Comparison of ENCODE assay signal across 16 cellular contexts in genomic region chr4:87224036-87224923, GRCh38. TPM values are rescaled to one million over a fixed set of nuclear protein-coding genes. Genes with fewer than 3 reads are reported as not detected.
DNase-seq lines count a peak whose midpoint lies in the region; ATAC-seq and TF ChIP-seq lines count a peak whose summit lies in the region.
"Had no signal": no experiment of that assay in that cellular context is flagged by ENCODE, and none has a peak within 500 bp of the region (broad histone marks: within the 10 kb centered on the region; RNA-seq: fewer than 3 reads in every experiment).

No MANE protein-coding gene starts in this region.

- no peaks in the 10 kb centered on the region for H3K9me3 Mint-ChIP-seq in neural crest cell
- no peaks in the 10 kb centered on the region for H3K9me3 Mint-ChIP-seq in activated T-cell treated with anti-CD3 and anti-CD28 coated beads, Interleukin-2, amount 50 U/mL, for 4 hours
- H3K9me3 Mint-ChIP-seq: CD14-positive monocyte had no signal

- no peak overlapping the region for H3K9ac ChIP-seq in mesendoderm (ENCODE audit: low read length)

- no peaks in the 10 kb centered on the region for H3K36me3 Mint-ChIP-seq in neural crest cell (ENCODE audit: low read depth)
- no peaks in the 10 kb centered on the region for H3K36me3 Mint-ChIP-seq in activated T-cell treated with anti-CD3 and anti-CD28 coated beads, Interleukin-2, amount 50 U/mL, for 4 hours (ENCODE audit: insufficient read depth)
- H3K36me3 Mint-ChIP-seq: CD14-positive monocyte had no signal

- no peak overlapping the region for H3K18ac ChIP-seq in mesendoderm (ENCODE audit: low read length)

- H3K4me1 ChIP-seq in ACC112 (ENCODE audit: control insufficient read depth, insufficient read depth, low read length, unreplicated experiment): no peaks in the 10 kb centered on the region
- no peaks in the 10 kb centered on the region for H3K4me1 ChIP-seq in mesendoderm (ENCODE audit: control insufficient read depth, low read depth, low read length)

- H3K27me3 ChIP-seq in ACC112 (ENCODE audit: insufficient read depth, low read length) (no peaks in the 10 kb centered on the region), mesendoderm (ENCODE audit: insufficient read depth, low read length, poor library complexity) (no peaks in the 10 kb centered on the region)

- peak overlapping the region; percentile 10 for H2AFZ ChIP-seq in ACC112 (ENCODE audit: low read length, unreplicated experiment)

- H3K4me3 Mint-ChIP-seq in neural crest cell: peak overlapping the region; percentile 24
- H3K4me3 Mint-ChIP-seq in activated T-cell treated with anti-CD3 and anti-CD28 coated beads, Interleukin-2, amount 50 U/mL, for 4 hours: no peak overlapping the region
- H3K4me3 Mint-ChIP-seq: CD14-positive monocyte had no signal

- no peaks in the 10 kb centered on the region for H3K79me1 ChIP-seq in mesendoderm (ENCODE audit: low read length)

- H3K36me3 ChIP-seq in ACC112 (ENCODE audit: insufficient read depth, low read length): no peaks in the 10 kb centered on the region
- H3K36me3 ChIP-seq in mesendoderm (ENCODE audit: control insufficient read depth, insufficient read depth, low read length): no peaks in the 10 kb centered on the region

- H3K4ac ChIP-seq in mesendoderm (ENCODE audit: low read depth, low read length): no peak overlapping the region

- no peak overlapping the region for H3K56ac ChIP-seq in mesendoderm (ENCODE audit: low read length)

- no peak overlapping the region for H3K23ac ChIP-seq in mesendoderm (ENCODE audit: low read length)

- no peak overlapping the region for H3K27ac ChIP-seq in ACC112 (ENCODE audit: low read depth, low read length)
- H3K27ac ChIP-seq in mesendoderm (ENCODE audit: low read depth, low read length): no peak overlapping the region
- H3K27ac ChIP-seq: 22Rv1 had no signal

- no peak overlapping the region for H3K4me3 ChIP-seq in ACC112 (ENCODE audit: low read depth, low read length)
- no peak overlapping the region for H3K4me3 ChIP-seq in mesendoderm (ENCODE audit: low read length)

- H3K4me1 Mint-ChIP-seq in neural crest cell: peaks cover 8% of the 10 kb centered on the region
- peaks cover 2% of the 10 kb centered on the region for H3K4me1 Mint-ChIP-seq in activated T-cell treated with anti-CD3 and anti-CD28 coated beads, Interleukin-2, amount 50 U/mL, for 4 hours (ENCODE audit: low read depth)

- no peak for ATAC-seq in GM21526 (IDR thresholded peaks at IDR 0.05; ENCODE audit: low FRiP score, unreplicated experiment)
- ATAC-seq in activated T-cell treated with anti-CD3 and anti-CD28 coated beads, Interleukin-2, amount 50 U/mL, for 4 hours: no peak

- H3K79me2 ChIP-seq in ACC112 (ENCODE audit: control insufficient read depth, insufficient read depth, low read length, unreplicated experiment) (peaks cover 6% of the 10 kb centered on the region), mesendoderm (ENCODE audit: control insufficient read depth, insufficient read depth, low read length) (no peaks in the 10 kb centered on the region)

- H3K27me3 Mint-ChIP-seq in neural crest cell (ENCODE audit: low read depth): peaks cover 3% of the 10 kb centered on the region
- H3K27me3 Mint-ChIP-seq in activated T-cell treated with anti-CD3 and anti-CD28 coated beads, Interleukin-2, amount 50 U/mL, for 4 hours (ENCODE audit: low read depth): no peaks in the 10 kb centered on the region

- H3K27ac Mint-ChIP-seq in neural crest cell (ENCODE audit: unreplicated experiment): no peak overlapping the region
- H3K27ac Mint-ChIP-seq: CD14-positive monocyte had no signal

- H2BK120ac ChIP-seq in mesendoderm (ENCODE audit: low read depth, low read length): no peak overlapping the region

- DNase-seq in NCI-H82 (lab: John Stamatoyannopoulos, UW) (peak; percentile 70), astrocyte of the hippocampus (ENCODE audit: low read depth, low spot score) (peak; percentile 49), neural crest cell (ENCODE audit: low read depth, low spot score) (no peak), HCEC 1CT (no peak), mesendoderm (no peak)
- DNase-seq in activated T-cell treated with anti-CD3 and anti-CD28 coated beads, Interleukin-2, amount 50 U/mL, for 4 hours: no peak
- DNase-seq: DMS 273 treated with DMSO at 0.1 percent for 48 hours, DND-41, NCI-H1417 treated with DMSO at 0.1 percent for 48 hours, NCI-H187 treated with DMSO at 0.1 percent for 48 hours, NCI-H2227 treated with DMSO at 0.1 percent for 48 hours, NCI-H510A treated with DMSO at 0.1 percent for 48 hours had no signal

- no CpG with 5 or more reads among the region's 12 CpGs for WGBS in mesendoderm (ENCODE audit: extremely low coverage, insufficient coverage, low lambda C conversion rate)

- no peak overlapping the region for H2BK5ac ChIP-seq in mesendoderm (ENCODE audit: low read length)

- no peak overlapping the region for H2BK15ac ChIP-seq in mesendoderm (replicated peaks; ENCODE audit: low read depth)

- no peak for TF ChIP-seq CTCF in neural crest cell (conservative IDR thresholded peaks at IDR 0.05)

- no peak overlapping the region for H2AK5ac ChIP-seq in mesendoderm (ENCODE audit: low read length)

- no peak overlapping the region for H4K8ac ChIP-seq in mesendoderm (ENCODE audit: low read depth, low read length)

- H4K5ac ChIP-seq in mesendoderm (ENCODE audit: low read length): no peak overlapping the region

- no peak overlapping the region for H3K4me2 ChIP-seq in mesendoderm (ENCODE audit: low read length)

RNA-seq across cellular contexts. Expression of gene KLHL8, which starts 3.9 kb away (rescaled TPM):
- 18.6 and 18.9 TPM in 2 replicates for total RNA-seq in neural crest cell
- 10 to 100 TPM; 16.4 to 23.0 (median 18.9) TPM for total RNA-seq in activated T-cell treated with anti-CD3 and anti-CD28 coated beads, Interleukin-2, amount 50 U/mL, for 4 hours
- polyA plus RNA-seq in mesendoderm (2013, experiment 1 of 2): 3.2 TPM
- polyA plus RNA-seq in mesendoderm (2013, experiment 2 of 2): 3.2 TPM

Comparison
In these comparisons a context has a peak if more than half of its experiments do, and no peak if none do; other contexts are left out.
1. DNase-seq: peak in NCI-H82 (single experiment) and astrocyte of the hippocampus (single experiment); none in neural crest cell (single experiment), HCEC 1CT (single experiment), activated T-cell treated with anti-CD3 and anti-CD28 coated beads, Interleukin-2, amount 50 U/mL, for 4 hours (single experiment) and mesendoderm (single experiment).